8 cellular contexts compared by ENCODE assay signal in the genomic region with DNA sequence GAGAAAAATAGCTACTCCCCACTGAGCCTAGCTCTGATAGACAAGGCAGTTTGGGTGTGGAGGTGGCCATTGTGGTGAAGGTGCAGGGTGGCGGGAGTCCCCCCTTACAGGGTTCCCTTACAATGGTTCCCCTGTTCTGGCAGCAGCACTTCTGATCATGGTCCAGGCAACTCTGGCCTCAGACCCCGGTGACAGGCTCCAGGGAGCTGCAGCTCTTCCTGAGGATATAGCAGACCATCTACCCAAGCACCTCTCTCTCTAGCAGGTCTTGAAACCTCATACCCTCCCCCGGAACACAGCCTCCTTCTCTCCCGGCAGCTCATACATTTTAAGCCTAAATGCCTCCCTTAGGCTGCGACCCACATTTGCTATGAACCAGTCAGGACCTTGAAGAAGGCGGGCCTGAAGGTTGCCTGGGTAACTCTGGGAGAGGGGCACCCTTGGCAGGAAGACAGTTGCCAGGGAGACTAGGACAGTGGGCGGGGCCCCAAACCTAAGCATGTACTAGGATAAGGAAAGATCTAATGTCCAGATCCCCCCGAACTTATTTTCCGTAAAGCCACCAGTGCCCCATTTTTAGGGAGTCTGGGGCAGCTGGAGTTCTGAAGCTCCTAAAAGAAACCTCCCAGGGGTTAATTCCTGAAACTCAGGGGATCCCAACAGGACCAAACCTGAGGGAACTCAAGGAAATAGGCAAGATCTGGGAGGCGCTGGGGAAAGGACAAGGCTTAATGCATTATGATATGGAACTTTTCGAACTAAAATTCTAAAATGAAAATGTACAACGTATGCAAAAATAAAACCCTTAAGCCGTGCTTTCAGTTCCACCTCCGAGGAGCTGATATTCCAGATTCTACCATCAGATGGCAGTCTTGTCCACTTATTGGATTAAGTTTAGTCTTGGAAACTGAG. TPM values are rescaled to one million over a fixed set of nuclear protein-coding genes. Genes with fewer than 3 reads are reported as not detected.
DNase-seq lines count a peak whose midpoint lies in the region; ATAC-seq, FAIRE-seq and TF ChIP-seq lines count a peak whose summit lies in the region.

No MANE protein-coding gene starts in this region.

- H3K27me3 ChIP-seq in neuronal stem cell (ENCODE audit: control insufficient read depth in 3 of 3, insufficient read depth in 3 of 3, low read depth in 1 of 3, low read length in 3 of 3) (no peaks in the 10 kb centered on the region), thoracic aorta (replicated peaks; ENCODE audit: insufficient read depth) (no peaks in the 10 kb centered on the region)

- H3K9ac ChIP-seq in ES-I3 (ENCODE audit: low read depth, low read length) (peak overlapping the region; percentile 73), neuronal stem cell (ENCODE audit: low read depth, low read length, poor library complexity) (peak overlapping the region; percentile 56)

- no CpG with 5 or more reads among the region's 14 CpGs for WGBS in neuronal stem cell (ENCODE audit: extremely low coverage in 2 of 2, insufficient read length in 2 of 2, insufficient replicate concordance in 1 of 2), 2 donors

- peak overlapping the region; percentile 62 for H2BK15ac ChIP-seq in neuronal stem cell (ENCODE audit: low read length)

- no peak for DNase-seq in H54 (ENCODE audit: insufficient read length, low spot score)
- DNase-seq in LNCaP clone FGC (ENCODE audit: low read depth): no peak
- peak; percentile 65 for DNase-seq in activated gamma-delta T cell treated with anti-CD3 and anti-CD28 coated beads, Interleukin-2, amount 50 U/mL, for 16 hours (ENCODE audit: low read depth)
- peak; percentile 76 for DNase-seq in germinal center (ENCODE audit: low spot score)
- DNase-seq in neuronal stem cell (ENCODE audit: low spot score): peak; percentile 88
- no peak for DNase-seq in thoracic aorta (ENCODE audit: low spot score)

- peak overlapping the region; percentile 84 for H2AFZ ChIP-seq in neuronal stem cell (ENCODE audit: low read length)

- H2BK5ac ChIP-seq in neuronal stem cell (ENCODE audit: low read length): no peak overlapping the region

- H3K9me3 ChIP-seq in ES-I3 (ENCODE audit: control insufficient read depth, insufficient read depth, low read length): no peaks in the 10 kb centered on the region
- H3K9me3 ChIP-seq in neuronal stem cell (replicated peaks in 1 of 2; ENCODE audit: control insufficient read depth in 2 of 2, insufficient read depth in 1 of 2, low read depth in 1 of 2, low read length in 2 of 2): no peaks in the 10 kb centered on the region
- no peaks in the 10 kb centered on the region for H3K9me3 ChIP-seq in thoracic aorta

- ATAC-seq in thoracic aorta (ENCODE audit: insufficient number of reproducible peaks, low FRiP score, low read depth): peak; percentile 62

- H3K4me2 ChIP-seq in neuronal stem cell (ENCODE audit: insufficient read depth, low read length, poor library complexity, severe bottlenecking): peak overlapping the region; percentile 59

- FAIRE-seq in H54 (lab: Jason Lieb, UNC): peak; percentile 52

- no peak overlapping the region for H3K23ac ChIP-seq in neuronal stem cell (ENCODE audit: low read depth, low read length, poor library complexity)

- peak overlapping the region; percentile 60 for H3K18ac ChIP-seq in neuronal stem cell (ENCODE audit: low read length)

- H3K4ac ChIP-seq in neuronal stem cell (ENCODE audit: low read length): no peak overlapping the region

- H3K4me1 ChIP-seq in ES-I3 (ENCODE audit: insufficient read depth, low read length): peaks cover 7% of the 10 kb centered on the region
- H3K4me1 ChIP-seq in neuronal stem cell (ENCODE audit: control insufficient read depth in 2 of 2, insufficient read depth in 1 of 2, low read depth in 1 of 2, low read length in 2 of 2): peaks cover 12 to 16% of the 10 kb centered on the region in 2 donors
- H3K4me1 ChIP-seq in thoracic aorta (ENCODE audit: control insufficient read depth in 1 of 2, low read depth in 2 of 2): peaks cover 5 to 15% of the 10 kb centered on the region in 2 donors

- H3K4me3 ChIP-seq in LNCaP clone FGC (ENCODE audit: low read depth, low read length) (peak overlapping the region; percentile 59), neuronal stem cell (ENCODE audit: low read length in 2 of 2) (peak overlapping the region; percentile 44 to 78), thoracic aorta (peak overlapping the region; percentile 86)

- H4K8ac ChIP-seq in neuronal stem cell (ENCODE audit: low read depth, low read length): no peak overlapping the region

- H3K36me3 ChIP-seq in ES-I3 (ENCODE audit: insufficient read depth, low read length): no peaks in the 10 kb centered on the region
- no peaks in the 10 kb centered on the region for H3K36me3 ChIP-seq in neuronal stem cell (replicated peaks in 1 of 2; ENCODE audit: control insufficient read depth in 2 of 2, insufficient read depth in 2 of 2, low read length in 2 of 2)
- H3K36me3 ChIP-seq in thoracic aorta: no peaks in the 10 kb centered on the region

- no peaks in the 10 kb centered on the region for H3K79me1 ChIP-seq in neuronal stem cell (ENCODE audit: low read depth, low read length)

- H3K14ac ChIP-seq in neuronal stem cell (ENCODE audit: low read length): no peak overlapping the region

- TF ChIP-seq POLR2A in H54 (IDR thresholded peaks at IDR 0.05; ENCODE audit: low read depth, low read length): no peak
- TF ChIP-seq POLR2A in Raji (IDR thresholded peaks at IDR 0.05; ENCODE audit: insufficient read depth, low read depth, low read length): peak; percentile 68

- TF ChIP-seq CTCF in LNCaP clone FGC (IDR thresholded peaks at IDR 0.05; ENCODE audit: control insufficient read depth, extremely low read depth, insufficient read depth) (peak; percentile 77), thoracic aorta (IDR thresholded peaks at IDR 0.05) (peak; percentile 88)

- no peak overlapping the region for H2BK12ac ChIP-seq in neuronal stem cell (ENCODE audit: low read length)

- no peak overlapping the region for H4K91ac ChIP-seq in neuronal stem cell (ENCODE audit: low read depth, low read length, poor library complexity)

- H3K27ac ChIP-seq in neuronal stem cell (replicated peaks; ENCODE audit: low read length): peak overlapping the region; percentile 90
- H3K27ac ChIP-seq in thoracic aorta: peak overlapping the region; percentile 68 to 71

- no peak overlapping the region for H2AK5ac ChIP-seq in neuronal stem cell (ENCODE audit: low read depth, low read length)

- H2BK120ac ChIP-seq in neuronal stem cell (ENCODE audit: low read depth, low read length): no peak overlapping the region

RNA-seq across cellular contexts. Expression of a gene that starts 4.6 kb away (rescaled TPM):
- polyA plus RNA-seq in neuronal stem cell (2013, experiment 1 of 2): 26.1 TPM
- 26.4 TPM for polyA plus RNA-seq in neuronal stem cell (2013, experiment 2 of 2)
- 1 to 10 TPM; 3.0 to 9.7 TPM for total RNA-seq in thoracic aorta

RNA-seq across cellular contexts. Expression of a gene that starts 9.6 kb away (rescaled TPM):
- polyA plus RNA-seq in neuronal stem cell (2013, experiment 1 of 2): 879 TPM
- polyA plus RNA-seq in neuronal stem cell (2013, experiment 2 of 2): 873 TPM
- total RNA-seq in thoracic aorta: 100 to 1,000 TPM; 615 to 776 TPM

RNA-seq across cellular contexts. Expression of a gene that starts 18.2 kb away (rescaled TPM):
- polyA plus RNA-seq in neuronal stem cell (2013, experiment 1 of 2): 7.0 TPM
- polyA plus RNA-seq in neuronal stem cell (2013, experiment 2 of 2): 6.2 TPM
- total RNA-seq in thoracic aorta: 10 to 100 TPM; 24.4 to 29.5 TPM

RNA-seq across cellular contexts. Expression of a gene that starts 22.5 kb away (rescaled TPM):
- 97.5 TPM for polyA plus RNA-seq in neuronal stem cell (2013, experiment 1 of 2)
- polyA plus RNA-seq in neuronal stem cell (2013, experiment 2 of 2): 97.1 TPM
- 100 to 1,000 TPM; 113 to 117 TPM for total RNA-seq in thoracic aorta

RNA-seq across cellular contexts. Expression of a gene that starts 30.7 kb away (rescaled TPM):
- 59.4 TPM for polyA plus RNA-seq in neuronal stem cell (2013, experiment 1 of 2)
- polyA plus RNA-seq in neuronal stem cell (2013, experiment 2 of 2): 56.0 TPM
- total RNA-seq in thoracic aorta: 100 to 1,000 TPM; 285 to 317 TPM

Comparison
In these comparisons a context has a peak if more than half of its experiments do, and no peak if none do; other contexts are left out.
1. DNase-seq: peak in activated gamma-delta T cell treated with anti-CD3 and anti-CD28 coated beads, Interleukin-2, amount 50 U/mL, for 16 hours (single experiment), germinal center (single experiment) and neuronal stem cell (single experiment); none in H54 (single experiment), LNCaP clone FGC (single experiment) and thoracic aorta (single experiment).
2. Peak in every context shown above with its lines, with median percentiles within 50 percentile points of each other: H3K4me3 ChIP-seq.